11 cellular contexts compared by ENCODE assay signal in genomic region chr5:39104221-39104620, GRCh38.
"Had no signal": no experiment of that assay in that cellular context is flagged by ENCODE, and none has a peak within 500 bp of the region (broad histone marks: within the 10 kb centered on the region; RNA-seq: fewer than 3 reads in every experiment).

No MANE protein-coding gene starts in this region.

- DNase-seq: activated CD4-positive, alpha-beta T cell treated with anti-CD3 and anti-CD28 coated beads for 36 hours; activated naive CD4-positive, alpha-beta T cell treated with Interleukin-2 at 50 U/mL for 16 hours; brain microvascular endothelial cell; dermis blood vessel endothelial cell; islet precursor cell; ovary; stimulated activated CD4-positive, alpha-beta T cell treated with anti-CD3 and anti-CD28 coated beads, Interleukin-4, amount 100 ng/mL, for 1 hour; stomach had no signal

- ATAC-seq: activated CD4-positive, alpha-beta T cell treated with anti-CD3 and anti-CD28 coated beads for 36 hours; gastroesophageal sphincter; left lobe of liver had no signal

- H3K4me3 Mint-ChIP-seq: activated CD4-positive, alpha-beta T cell treated with anti-CD3 and anti-CD28 coated beads for 36 hours; neural crest cell had no signal

- H3K27me3 Mint-ChIP-seq: activated CD4-positive, alpha-beta T cell treated with anti-CD3 and anti-CD28 coated beads for 36 hours had no signal
